8 cellular contexts compared by ENCODE assay signal in genomic region chr22:46069518-46070214, GRCh38.
DNase-seq lines count a peak whose midpoint lies in the region; ATAC-seq and TF ChIP-seq lines count a peak whose summit lies in the region.

No MANE protein-coding gene starts in this region.

- no peaks in the 10 kb centered on the region for H3K9me3 Mint-ChIP-seq in MCF 10A (ENCODE audit: unreplicated experiment)

- CTCF ChIA-PET in MCF 10A (lab: Yijun Ruan, JAX) = interaction anchor here (1.2 to 2.3 kb wide), 5 partner anchors 10 to 64 kb away, joined by 4 to 11 read pairs (median 9); no protein-coding TSS in a partner anchor

- H3K4me3 ChIP-seq in spleen = peak overlapping the region; percentile 74 to 97 (median 81)

- peaks cover 58% of the 10 kb centered on the region for H3K36me3 Mint-ChIP-seq in MCF 10A (ENCODE audit: insufficient read depth, unreplicated experiment)

- no peaks in the 10 kb centered on the region for H3K27me3 Mint-ChIP-seq in MCF 10A (ENCODE audit: insufficient read depth, unreplicated experiment)

- DNase-seq in DMS53 (lab: John Stamatoyannopoulos, UW) (peak; percentile 87), KBM-7 (peak; percentile 87), SHP77 (lab: John Stamatoyannopoulos, UW) (peak; percentile 97 to 98), MCF 10A (ENCODE audit: unreplicated experiment) (peak; percentile 98), iris pigment epithelial cell (ENCODE audit: low read depth) (peak; percentile 79), spleen (peak; percentile 89), HPDE6-E6E7 (ENCODE audit: extremely low spot score) (no peak)

- WGBS in spleen, 5 donors = 8 to 18% (median 9%) methylated on average over 19 to 24 of the region's 24 CpGs

- peak in 1 of 3 donors; percentile 86 for TF ChIP-seq POLR2A in spleen (IDR thresholded peaks at IDR 0.05)

- no peak for ATAC-seq in HG03521 (IDR thresholded peaks at IDR 0.05; ENCODE audit: unreplicated experiment)

- peak overlapping the region; percentile 84 to 99 (median 98) for H3K27ac ChIP-seq in spleen

- H3K27ac Mint-ChIP-seq in MCF 10A (ENCODE audit: low read depth, unreplicated experiment) = peak overlapping the region; percentile 100

- intact Hi-C loops in MCF 10A (cut with micrococcal nuclease) = loop anchor here (2.0 to 5.0 kb wide), 2 partner anchors 38 to 63 kb away; no protein-coding TSS in a partner anchor
- intact Hi-C loops in spleen (cut with DNase I; ENCODE audit: low total_unique reads) = loop anchor here (10.0 kb wide), 1 partner anchor 65 kb away; no protein-coding TSS in a partner anchor

- no peaks in the 10 kb centered on the region for H3K9me3 ChIP-seq in spleen

- H3K36me3 ChIP-seq in spleen = peaks cover 0 to 12% (median 0%) of the 10 kb centered on the region in 6 donors

- peaks cover 25% of the 10 kb centered on the region for H3K4me1 Mint-ChIP-seq in MCF 10A (ENCODE audit: insufficient read depth, unreplicated experiment)

- peak overlapping the region; percentile 74 for H3K4me3 Mint-ChIP-seq in MCF 10A (ENCODE audit: unreplicated experiment)

- no TSS peak for BruUV-seq in MCF 10A (replicated peaks; lab: Mats Ljungman, UMichigan)

- POLR2A ChIA-PET in MCF 10A (lab: Yijun Ruan, JAX) = interaction anchor here (0.6 to 25.5 kb wide), 14 partner anchors 8 to 267 kb away, joined by 3 to 1278 read pairs (median 8); partner anchors contain the start of gene PPARA

- no peak for TF ChIP-seq CTCF in MCF 10A (IDR thresholded peaks at IDR 0.05; ENCODE audit: unreplicated experiment)
- no peak for TF ChIP-seq CTCF in spleen (IDR thresholded peaks at IDR 0.05 in 8 of 11, conservative IDR thresholded peaks at IDR 0.05 in 3 of 11)

- peaks cover 2 to 87% (median 81%) of the 10 kb centered on the region in 6 donors for H3K4me1 ChIP-seq in spleen

- H3K27me3 ChIP-seq in spleen (replicated peaks in 1 of 7) = peaks cover 0 to 3% (median 0%) of the 10 kb centered on the region in 7 donors

- in situ Hi-C loops in KBM-7 (cut with MboI; ENCODE audit: low pct_unique_long_range_greater_than_20kb, low sequenced_read_pairs) = no loop called here
